Comparison of ENCODE assay signal across 1 cellular context in genomic region chrX:39653656-39654055, GRCh38.
A peak's percentile ranks its signal among the peaks of the same experiment; 100 is the strongest.
TF ChIP-seq lines count a peak whose summit lies in the region.

No MANE protein-coding gene starts in this region.

TF ChIP-seq in H1, 55 proteins besides CTCF, POLR2A, EP300 and RAD21:
- TF ChIP-seq TEAD4 (IDR thresholded peaks at IDR 0.05; ENCODE audit: low read depth, low read length): peak; percentile 49; the same call in 1 of the 2 replicates
- TF ChIP-seq RNF2 (IDR thresholded peaks at IDR 0.05; ENCODE audit: borderline replicate concordance, low read depth, low read length, missing control alignments, poor library complexity, severe bottlenecking): no peak
